ENCODE assay signal across 10 cellular contexts in the genomic region with DNA sequence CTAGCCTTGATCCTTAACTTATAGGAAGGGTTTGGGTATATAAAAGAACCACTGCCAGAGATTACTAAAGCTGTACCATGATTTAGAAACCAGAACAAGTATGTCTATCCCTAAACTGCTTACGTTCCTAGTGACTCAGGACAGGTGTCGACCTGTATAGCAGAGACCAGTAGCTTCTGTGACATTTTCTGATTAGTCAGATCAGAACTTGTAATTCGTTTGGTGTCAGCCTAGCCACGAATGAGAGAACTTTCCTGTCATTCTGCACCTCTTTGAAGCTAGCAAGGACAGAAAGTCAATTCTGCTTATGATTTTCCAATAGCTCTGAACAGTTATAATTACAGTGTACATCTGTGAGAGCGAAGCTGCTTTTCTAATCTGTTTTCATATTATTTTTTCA. TPM values are rescaled to one million over a fixed set of nuclear protein-coding genes. Genes with fewer than 3 reads are reported as not detected.
DNase-seq lines count a peak whose midpoint lies in the region; ATAC-seq and TF ChIP-seq lines count a peak whose summit lies in the region.
"Had no signal": no experiment of that assay in that cellular context is flagged by ENCODE, and none has a peak within 500 bp of the region (broad histone marks: within the 10 kb centered on the region; RNA-seq: fewer than 3 reads in every experiment).

No MANE protein-coding gene starts in this region.

- no peak for TF ChIP-seq CTCF in hepatocyte (IDR thresholded peaks at IDR 0.05; ENCODE audit: poor library complexity)

- no peaks in the 10 kb centered on the region for H3K36me3 ChIP-seq in hepatocyte (replicated peaks; ENCODE audit: insufficient read depth, low read depth)

- peak overlapping the region; percentile 75 for H3K27ac ChIP-seq in hepatocyte

- peak overlapping the region; percentile 41 for H3K4me2 ChIP-seq in hepatocyte

- H3K27me3 ChIP-seq in hepatocyte, result no peaks in the 10 kb centered on the region

- H3K79me2 ChIP-seq in hepatocyte, result no peaks in the 10 kb centered on the region

- 87% methylated on average over 5 of the region's 5 CpGs for WGBS in hepatocyte (ENCODE audit: low lambda C conversion rate, missing lambda C conversion rate)

- no peaks in the 10 kb centered on the region for H3K9me3 ChIP-seq in hepatocyte (ENCODE audit: low read depth)

- peaks cover 20% of the 10 kb centered on the region for H3K4me1 ChIP-seq in hepatocyte (ENCODE audit: insufficient read depth)

- ATAC-seq in GM18519 (IDR thresholded peaks at IDR 0.05; ENCODE audit: low FRiP score, unreplicated experiment), result peak; percentile 94
- ATAC-seq in GM21367 (IDR thresholded peaks at IDR 0.05; ENCODE audit: unreplicated experiment), result peak; percentile 90
- ATAC-seq in HG03280 (IDR thresholded peaks at IDR 0.05; ENCODE audit: unreplicated experiment), result peak; percentile 93

- no peak overlapping the region for H2AFZ ChIP-seq in hepatocyte

- no peaks in the 10 kb centered on the region for H4K20me1 ChIP-seq in hepatocyte (ENCODE audit: insufficient read depth, poor library complexity, severe bottlenecking)

- H3K9me2 ChIP-seq in hepatocyte (replicated peaks; ENCODE audit: insufficient read depth), result no peaks in the 10 kb centered on the region

- no peak overlapping the region for H3K4me3 ChIP-seq in hepatocyte

- DNase-seq in hepatocyte (ENCODE audit: low spot score) (no peak), NCI-H345 treated with DMSO at 0.1 percent for 48 hours (lab: John Stamatoyannopoulos, UW; ENCODE audit: unreplicated experiment) (no peak), D341Med (ENCODE audit: low spot score) (no peak), H4 (ENCODE audit: low spot score) (no peak), DMS114 treated with DMSO at 0.1 percent for 48 hours (lab: John Stamatoyannopoulos, UW; ENCODE audit: unreplicated experiment) (no peak)
- DNase-seq: endodermal cell, NCI-H187 had no signal

RNA-seq across cellular contexts. Expression of a gene that starts 39.5 kb away (rescaled TPM):
- not detected in 2 replicates for total RNA-seq in hepatocyte
- polyA plus RNA-seq in hepatocyte, result not detected in 2 replicates
- not detected in 2 replicates for total RNA-seq in H4 (2014; rRNA removed; shearing (Covaris generic))
- total RNA-seq: endodermal cell had no signal
